ENCODE assay signal across 17 cellular contexts in genomic region chr12:28908646-28909045, GRCh38.
A peak's percentile ranks its signal among the peaks of the same experiment; 100 is the strongest.
DNase-seq lines count a peak whose midpoint lies in the region; ATAC-seq and TF ChIP-seq lines count a peak whose summit lies in the region.
"Had no signal": no experiment of that assay in that cellular context is flagged by ENCODE, and none has a peak within 500 bp of the region (broad histone marks: within the 10 kb centered on the region; RNA-seq: fewer than 3 reads in every experiment).

No MANE protein-coding gene starts in this region.

- H3K79me1 ChIP-seq in mesenchymal stem cell (replicated peaks; ENCODE audit: low read length, poor library complexity, severe bottlenecking), result no peaks in the 10 kb centered on the region

- no peak overlapping the region for H3K4ac ChIP-seq in mesenchymal stem cell (ENCODE audit: low read depth in 1 of 2, low read length in 2 of 2)

- H3K4me1 Mint-ChIP-seq in glutamatergic neuron (ENCODE audit: low read depth, unreplicated experiment), result no peaks in the 10 kb centered on the region
- H3K4me1 Mint-ChIP-seq: B cell had no signal

- no peak for TF ChIP-seq CTCF in PC-3 (conservative IDR thresholded peaks at IDR 0.05; ENCODE audit: low read depth, low read length)
- TF ChIP-seq CTCF in glutamatergic neuron (IDR thresholded peaks at IDR 0.05; ENCODE audit: partially characterized antibody, unreplicated experiment), result no peak

- CTCF ChIA-PET in PC-3 (lab: Charles Lee), result interaction anchor here (0.6 to 0.7 kb wide), 3 partner anchors 36 to 93 kb away, joined by 3 to 4 read pairs (median 3); no protein-coding TSS in a partner anchor

- H3K4me3 ChIP-seq in ACC112 (ENCODE audit: low read depth, low read length), result no peak overlapping the region
- no peak overlapping the region for H3K4me3 ChIP-seq in PC-3 (ENCODE audit: low read length)
- H3K4me3 ChIP-seq in mesenchymal stem cell (ENCODE audit: insufficient read depth in 1 of 2, low read depth in 1 of 2, low read length in 2 of 2), result no peak overlapping the region
- no peak overlapping the region for H3K4me3 ChIP-seq in SJCRH30
- H3K4me3 ChIP-seq: A549; BLaER1 treated with 17β-estradiol and CSF1 and Interleukin-3, amounts not matched to agents 10 nM and 100 nM had no signal

- no peak overlapping the region for H2AFZ ChIP-seq in ACC112 (ENCODE audit: low read length, unreplicated experiment)
- no peak overlapping the region for H2AFZ ChIP-seq in PC-3 (ENCODE audit: low read length)
- H2AFZ ChIP-seq in mesenchymal stem cell (ENCODE audit: low read depth, low read length), result no peak overlapping the region

- no peaks in the 10 kb centered on the region for H3K27me3 ChIP-seq in ACC112 (ENCODE audit: insufficient read depth, low read length)
- H3K27me3 ChIP-seq in PC-3 (ENCODE audit: low read length), result no peaks in the 10 kb centered on the region
- no peaks in the 10 kb centered on the region for H3K27me3 ChIP-seq in mesenchymal stem cell (ENCODE audit: control insufficient read depth in 1 of 2, insufficient read depth in 1 of 2, low read length in 2 of 2)
- no peaks in the 10 kb centered on the region for H3K27me3 ChIP-seq in SJCRH30
- H3K27me3 ChIP-seq: BLaER1 treated with 17β-estradiol and CSF1 and Interleukin-3, amounts not matched to agents 10 nM and 100 nM had no signal

- no peak overlapping the region for H3K27ac Mint-ChIP-seq in glutamatergic neuron (ENCODE audit: unreplicated experiment)
- H3K27ac Mint-ChIP-seq: B cell; CD8-positive, alpha-beta T cell had no signal

- H3K27me3 Mint-ChIP-seq in glutamatergic neuron (ENCODE audit: unreplicated experiment), result no peaks in the 10 kb centered on the region
- H3K27me3 Mint-ChIP-seq: B cell had no signal

- H3K9me2 ChIP-seq in PC-3 (replicated peaks; ENCODE audit: low read length), result no peaks in the 10 kb centered on the region

- POLR2A ChIA-PET in PC-3 (lab: Charles Lee; ENCODE audit: unreplicated experiment), result interaction anchor here (1.0 kb wide), 1 partner anchor 9 kb away, joined by 5 read pairs; no protein-coding TSS in a partner anchor

- peak overlapping the region; percentile 30 for H3K4me2 ChIP-seq in PC-3 (ENCODE audit: low read length)
- no peak overlapping the region for H3K4me2 ChIP-seq in mesenchymal stem cell (ENCODE audit: low read length, poor library complexity, severe bottlenecking)
- H3K4me2 ChIP-seq: A549; BLaER1 treated with 17β-estradiol and CSF1 and Interleukin-3, amounts not matched to agents 10 nM and 100 nM had no signal

- ATAC-seq in PC-3, result peak; percentile 91
- ATAC-seq: A549; CD8-positive, alpha-beta T cell had no signal

- peaks cover 3% of the 10 kb centered on the region for H3K4me1 ChIP-seq in ACC112 (ENCODE audit: control insufficient read depth, insufficient read depth, low read length, unreplicated experiment)
- peaks cover 30% of the 10 kb centered on the region for H3K4me1 ChIP-seq in PC-3 (ENCODE audit: insufficient read depth, low read length)
- no peaks in the 10 kb centered on the region for H3K4me1 ChIP-seq in mesenchymal stem cell (ENCODE audit: control insufficient read depth, insufficient read depth, low read depth, low read length)
- no peaks in the 10 kb centered on the region for H3K4me1 ChIP-seq in SJCRH30
- H3K4me1 ChIP-seq: A549; BLaER1 treated with 17β-estradiol and CSF1 and Interleukin-3, amounts not matched to agents 10 nM and 100 nM had no signal

- H3K79me2 ChIP-seq in ACC112 (ENCODE audit: control insufficient read depth, insufficient read depth, low read length, unreplicated experiment) (no peaks in the 10 kb centered on the region), PC-3 (ENCODE audit: low read length) (no peaks in the 10 kb centered on the region)

- intact Hi-C loops in PC-3 (cut with micrococcal nuclease), result loop anchor here (1.0 to 2.0 kb wide), 6 partner anchors 8 to 135 kb away; no protein-coding TSS in a partner anchor

- H3F3A ChIP-seq in PC-3 (ENCODE audit: low read length, unreplicated experiment), result peaks cover 15% of the 10 kb centered on the region

- H3K9me3 Mint-ChIP-seq in glutamatergic neuron (ENCODE audit: unreplicated experiment), result no peaks in the 10 kb centered on the region

- no peaks in the 10 kb centered on the region for H3K36me3 ChIP-seq in ACC112 (ENCODE audit: insufficient read depth, low read length)
- H3K36me3 ChIP-seq in PC-3 (ENCODE audit: low read depth, low read length), result peaks cover 14% of the 10 kb centered on the region; the same call in 1 of the 2 replicates
- no peaks in the 10 kb centered on the region for H3K36me3 ChIP-seq in mesenchymal stem cell (ENCODE audit: control insufficient read depth in 1 of 2, insufficient read depth in 2 of 2, low read depth in 1 of 2, low read length in 2 of 2)
- H3K36me3 ChIP-seq in SJCRH30, result no peaks in the 10 kb centered on the region
- H3K36me3 ChIP-seq: BLaER1 treated with 17β-estradiol and CSF1 and Interleukin-3, amounts not matched to agents 10 nM and 100 nM had no signal

- H4K8ac ChIP-seq in mesenchymal stem cell (ENCODE audit: low read length), result no peak overlapping the region

- H2BK15ac ChIP-seq in mesenchymal stem cell (ENCODE audit: low read depth, poor library complexity, severe bottlenecking), result no peak overlapping the region

- 88% methylated on average over 1 of the region's 1 CpG for WGBS in mesenchymal stem cell

- H2BK120ac ChIP-seq in mesenchymal stem cell (ENCODE audit: low read depth, low read length), result no peak overlapping the region

- no peak overlapping the region for H2AK5ac ChIP-seq in mesenchymal stem cell (ENCODE audit: low read length, severe bottlenecking)

- H3K18ac ChIP-seq in mesenchymal stem cell (ENCODE audit: low read depth in 1 of 2, low read length in 2 of 2), result no peak overlapping the region

- H3K9me3 ChIP-seq in PC-3 (ENCODE audit: low read length) (peaks cover 38% of the 10 kb centered on the region), mesenchymal stem cell (ENCODE audit: control insufficient read depth, low read length) (peaks cover 47% of the 10 kb centered on the region), SJCRH30 (replicated peaks) (peaks cover 4% of the 10 kb centered on the region)

- H3K14ac ChIP-seq in mesenchymal stem cell (ENCODE audit: low read length in 2 of 2), result no peak overlapping the region

- H2BK12ac ChIP-seq in mesenchymal stem cell (ENCODE audit: low read length in 2 of 2), result no peak overlapping the region

- no peaks in the 10 kb centered on the region for H4K20me1 ChIP-seq in PC-3 (ENCODE audit: low read length)
- H4K20me1 ChIP-seq: BLaER1 treated with 17β-estradiol and CSF1 and Interleukin-3, amounts not matched to agents 10 nM and 100 nM had no signal

- H3K23ac ChIP-seq in mesenchymal stem cell (ENCODE audit: low read length in 2 of 2), result no peak overlapping the region

- H3K27ac ChIP-seq in ACC112 (ENCODE audit: low read depth, low read length) (peak overlapping the region; percentile 57; the same call in 1 of the 2 replicates), PC-3 (ENCODE audit: low read length) (peak overlapping the region; percentile 67), epithelial cell of prostate (peak overlapping the region; percentile 15), mesenchymal stem cell (ENCODE audit: low read length, poor library complexity, severe bottlenecking) (no peak overlapping the region), SJCRH30 (no peak overlapping the region)
- H3K27ac ChIP-seq: 22Rv1; A549; BLaER1 treated with 17β-estradiol and CSF1 and Interleukin-3, amounts not matched to agents 10 nM and 100 nM had no signal

- H4K91ac ChIP-seq in mesenchymal stem cell (ENCODE audit: low read length), result no peak overlapping the region

- H3K36me3 Mint-ChIP-seq in glutamatergic neuron (ENCODE audit: unreplicated experiment), result peaks cover 21% of the 10 kb centered on the region
- H3K36me3 Mint-ChIP-seq: CD8-positive, alpha-beta T cell had no signal

- H3K9ac ChIP-seq in PC-3 (ENCODE audit: low read length) (peak overlapping the region; percentile 16), mesenchymal stem cell (ENCODE audit: low read length) (peak overlapping the region; percentile 33)
- H3K9ac ChIP-seq: BLaER1 treated with 17β-estradiol and CSF1 and Interleukin-3, amounts not matched to agents 10 nM and 100 nM had no signal

- H3K4me3 Mint-ChIP-seq in glutamatergic neuron (ENCODE audit: unreplicated experiment), result no peak overlapping the region
- H3K4me3 Mint-ChIP-seq: B cell; CD8-positive, alpha-beta T cell had no signal

- BruUV-seq in PC-3 (replicated peaks; lab: Mats Ljungman, UMichigan), result no TSS peak

- no peak overlapping the region for H2BK5ac ChIP-seq in mesenchymal stem cell (ENCODE audit: low read depth, low read length, poor library complexity, severe bottlenecking)

- DNase-seq in PC-3 (peak; percentile 67), epithelial cell of prostate (ENCODE audit: low read depth, low spot score) (peak; percentile 3), mesenchymal stem cell (no peak), SJCRH30 (no peak), glutamatergic neuron (no peak), pons (ENCODE audit: low spot score) (no peak)
- DNase-seq: Calu3; CD8-positive, alpha-beta T cell; DMS79 treated with DMSO at 0.1 percent for 48 hours; GF-D8; GOT3; H7 had no signal

Comparison
In these comparisons a context has a peak if more than half of its experiments do, and no peak if none do; other contexts are left out.
1. H3K27ac ChIP-seq: peak in ACC112 (single experiment), PC-3 (single experiment) and epithelial cell of prostate (single experiment); none in mesenchymal stem cell (single experiment) and SJCRH30 (single experiment).
2. DNase-seq: peak in PC-3 (single experiment) and epithelial cell of prostate (single experiment); none in mesenchymal stem cell (single experiment), SJCRH30 (0 of 2), glutamatergic neuron (single experiment) and pons (single experiment).